ENCODE assay signal across 11 cellular contexts in the genomic region with DNA sequence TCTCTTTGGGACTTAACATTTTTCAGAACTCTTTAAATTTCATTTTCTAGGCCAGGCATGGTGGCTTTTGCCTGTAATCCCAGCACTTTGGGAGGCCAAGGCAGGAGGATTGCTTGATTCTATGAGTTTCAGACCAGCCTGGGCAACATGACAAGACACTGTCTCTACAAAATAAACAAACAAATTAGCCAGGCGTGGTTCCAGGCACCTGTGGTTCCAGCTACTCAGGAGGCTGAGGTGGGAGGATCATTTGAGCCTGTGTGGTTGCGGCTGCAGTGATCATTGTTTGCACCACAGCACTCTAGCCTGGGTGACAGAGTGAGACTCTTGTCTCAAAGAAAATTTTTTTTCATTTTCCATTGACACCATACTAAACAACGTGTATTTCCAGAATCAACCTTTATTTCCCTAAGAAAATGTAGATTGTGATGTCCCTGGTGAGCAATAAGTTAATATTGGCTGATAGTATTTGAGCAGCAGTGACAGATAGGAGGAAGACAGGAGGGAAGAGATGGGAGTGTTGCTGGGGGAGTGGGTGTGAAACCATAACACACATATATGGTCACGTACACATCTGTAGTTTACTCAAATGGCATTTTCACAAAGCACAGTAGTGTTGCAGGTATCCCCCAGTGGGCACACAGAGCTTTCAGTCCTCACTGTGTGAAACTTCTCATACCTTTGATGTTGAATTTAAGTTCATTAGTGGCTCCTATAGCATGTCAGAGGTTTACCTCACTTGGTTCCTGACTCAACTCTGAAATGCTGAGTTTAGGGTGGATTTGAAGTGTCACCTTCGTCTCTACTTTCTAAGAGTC.
DNase-seq lines count a peak whose midpoint lies in the region; ATAC-seq, FAIRE-seq and TF ChIP-seq lines count a peak whose summit lies in the region.
"Had no signal": no experiment of that assay in that cellular context is flagged by ENCODE, and none has a peak within 500 bp of the region (broad histone marks: within the 10 kb centered on the region; RNA-seq: fewer than 3 reads in every experiment).

No MANE protein-coding gene starts in this region.

- no peaks in the 10 kb centered on the region for H4K20me1 ChIP-seq in KMS-11 (ENCODE audit: insufficient read depth)

- peak overlapping the region; percentile 16; the same call in 1 of the 2 replicates for H3K9ac ChIP-seq in KMS-11

- H3K27me3 ChIP-seq in KMS-11 (ENCODE audit: insufficient read depth, low read depth) (no peaks in the 10 kb centered on the region), testis (no peaks in the 10 kb centered on the region)
- H3K27me3 ChIP-seq: cardiac muscle cell had no signal

- in situ Hi-C loops in KBM-7 (cut with MboI; ENCODE audit: low pct_unique_long_range_greater_than_20kb, low sequenced_read_pairs) = no loop called here

- no peaks in the 10 kb centered on the region for H3K79me2 ChIP-seq in KMS-11 (ENCODE audit: insufficient read depth, low read depth)

- TF ChIP-seq POLR2A in GM12891 (IDR thresholded peaks at IDR 0.05; ENCODE audit: low read depth, low read length) = no peak
- no peak for TF ChIP-seq POLR2A in testis (IDR thresholded peaks at IDR 0.05)

- H3K4me2 ChIP-seq in KMS-11 = peak overlapping the region; percentile 85

- 82 to 90% methylated on average over 5 of the region's 5 CpGs for WGBS in testis, 2 donors

- FAIRE-seq in GM12891 (lab: Jason Lieb, UNC) = peak; percentile 99

- intact Hi-C loops in Right ventricle myocardium superior (cut with DNase I) (no loop called here), testis (cut with DNase I; ENCODE audit: low total_unique reads) (no loop called here)

- H3K4me1 ChIP-seq in KMS-11 (ENCODE audit: low read depth, poor library complexity, severe bottlenecking) (peaks cover 61% of the 10 kb centered on the region), testis (peaks cover 18% of the 10 kb centered on the region)

- TF ChIP-seq CTCF in KMS-11 (conservative IDR thresholded peaks at IDR 0.05; ENCODE audit: low read depth, low read length) (no peak), testis (IDR thresholded peaks at IDR 0.05) (no peak)

- DNase-seq in GM12891 (ENCODE audit: insufficient read length, low spot score) (peak; percentile 30), Right ventricle myocardium superior (no peak), 8988T (no peak), testis (no peak), KBM-7 (no peak)
- DNase-seq: NCI-H1092 treated with DMSO at 0.1 percent for 48 hours had no signal

- H3K36me3 ChIP-seq in KMS-11 (ENCODE audit: insufficient read depth) = no peaks in the 10 kb centered on the region
- no peaks in the 10 kb centered on the region for H3K36me3 ChIP-seq in testis (ENCODE audit: low read depth, missing control alignments)
- H3K36me3 ChIP-seq: cardiac muscle cell had no signal

- H3K27ac ChIP-seq in KMS-11 (peak overlapping the region; percentile 79), testis (peak overlapping the region in 1 of 2 donors; percentile 12)
- H3K27ac ChIP-seq: RWPE1 had no signal

- H3K4me3 ChIP-seq in KMS-11 (IDR thresholded peaks at IDR 0.05; ENCODE audit: insufficient read depth, low read depth, low read length) (no peak overlapping the region), testis (no peak overlapping the region)
- H3K4me3 ChIP-seq: cardiac muscle cell had no signal

- no peak overlapping the region for H2AFZ ChIP-seq in KMS-11 (ENCODE audit: low read depth)

- peak; percentile 84 for ATAC-seq in GM19328 (IDR thresholded peaks at IDR 0.05; ENCODE audit: unreplicated experiment)
- peak; percentile 86 for ATAC-seq in HG02852 (IDR thresholded peaks at IDR 0.05; ENCODE audit: unreplicated experiment)
- no peak for ATAC-seq in Right ventricle myocardium superior (ENCODE audit: poor library complexity)

- no peaks in the 10 kb centered on the region for H3K9me3 ChIP-seq in testis

TF ChIP-seq in GM12891, 5 proteins besides CTCF, POLR2A, EP300 and RAD21:
- TF ChIP-seq POLR2AphosphoS5 (IDR thresholded peaks at IDR 0.05; ENCODE audit: low read depth, low read length) (no peak), TAF1 (IDR thresholded peaks at IDR 0.05; ENCODE audit: low read depth, low read length) (0 out of 2 replicates have a peak, but pooled peaks have one; percentile 28), PAX5 (IDR thresholded peaks at IDR 0.05; ENCODE audit: insufficient read depth, low read length, severe bottlenecking) (no peak), POU2F2 (IDR thresholded peaks at IDR 0.05; ENCODE audit: low read depth, low read length) (peak; percentile 46), SPI1 (IDR thresholded peaks at IDR 0.05; ENCODE audit: low read depth, low read length) (peak; percentile 25; the same call in 1 of the 2 replicates)
TF ChIP-seq in GM12891: peak in this region for 3.
